ENCODE assay signal across 17 cellular contexts in the genomic region with DNA sequence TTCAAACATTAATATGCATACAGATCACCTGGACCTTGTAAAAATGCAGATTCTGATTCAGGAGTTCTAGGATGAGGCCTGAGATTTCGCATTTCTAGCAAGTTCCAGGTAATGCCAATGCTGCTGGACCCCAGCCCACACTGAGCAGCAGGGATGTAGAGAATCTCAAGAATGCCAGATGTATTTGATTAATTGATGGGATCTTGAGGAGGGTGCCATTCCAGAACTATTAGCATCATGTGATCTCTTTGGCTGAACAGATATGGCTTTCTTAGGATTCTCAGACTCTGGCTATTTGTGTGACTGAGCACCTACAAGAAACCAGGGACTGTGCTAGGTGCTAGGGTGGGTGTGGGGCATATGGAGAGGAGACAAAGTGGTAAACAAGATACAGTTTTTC.
"Had no signal": no experiment of that assay in that cellular context is flagged by ENCODE, and none has a peak within 500 bp of the region (broad histone marks: within the 10 kb centered on the region; RNA-seq: fewer than 3 reads in every experiment).

No MANE protein-coding gene starts in this region.

- DNase-seq: Kasumi-1, KG1, MM.1S, NCI-H1092 treated with DMSO at 0.1 percent for 48 hours, NCI-H1436, NCI-H187, NCI-H2029, NCI-H2081 treated with DMSO at 0.1 percent for 48 hours, NCI-H2171, NCI-H226, NCI-H446, NCI-H510A, NCI-H524 treated with DMSO at 0.1 percent for 48 hours, NCI-H69, NCI-H774, Right ventricle myocardium superior, RPMI8226 had no signal
